21 cellular contexts compared by ENCODE assay signal in the genomic region with DNA sequence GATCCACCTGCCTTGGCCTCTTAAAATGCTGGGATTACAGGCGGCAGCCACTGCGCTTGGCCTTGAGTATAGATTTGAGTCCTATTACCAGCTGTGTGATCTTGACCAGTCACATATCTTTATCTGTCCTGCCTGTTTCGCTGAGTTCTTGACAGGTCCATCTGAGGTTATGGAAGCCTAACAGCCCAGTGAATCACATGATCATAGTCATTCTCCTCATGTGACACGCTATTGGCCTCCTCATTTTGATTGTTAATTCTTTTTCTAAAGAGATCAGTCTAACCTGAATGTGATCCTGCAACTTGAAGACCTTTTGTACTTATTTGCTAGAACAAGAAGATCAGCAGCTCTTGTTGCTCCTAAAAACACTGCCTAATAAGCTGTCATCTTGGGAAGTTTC.
"Had no signal": no experiment of that assay in that cellular context is flagged by ENCODE, and none has a peak within 500 bp of the region (broad histone marks: within the 10 kb centered on the region; RNA-seq: fewer than 3 reads in every experiment).

No MANE protein-coding gene starts in this region.

- H3K27me3 ChIP-seq: MG63, SJSA1 had no signal

- H3K4me3 ChIP-seq: MG63, SJSA1, SK-N-MC had no signal

- H3K36me3 ChIP-seq: MG63, SJSA1 had no signal

- DNase-seq: Karpas-422, KG1, MG63, NCI-H1092, NCI-H1105 treated with DMSO at 0.1 percent for 48 hours, NCI-H1417 treated with DMSO at 0.1 percent for 48 hours, NCI-H146, NCI-H1694 treated with DMSO at 0.1 percent for 48 hours, NCI-H1930, NCI-H2081, NCI-H2107, NCI-H2227 treated with DMSO at 0.1 percent for 48 hours, NCI-H524 treated with DMSO at 0.1 percent for 48 hours, NCI-H69, NCI-H774, Right ventricle myocardium superior, RPMI8226, SIG-M5 had no signal

- H3K27ac ChIP-seq: SJSA1, SK-N-MC had no signal

- FAIRE-seq: RCC 7860 had no signal

- H3K9me3 ChIP-seq: MG63, SJSA1 had no signal

- H3K4me1 ChIP-seq: SJSA1 had no signal
